8 cellular contexts compared by ENCODE assay signal in genomic region chr5:148482697-148483462, GRCh38.
DNase-seq lines count a peak whose midpoint lies in the region; ATAC-seq and TF ChIP-seq lines count a peak whose summit lies in the region.

No MANE protein-coding gene starts in this region.

- H3K4me1 Mint-ChIP-seq in nephron progenitor cell = peaks cover 6% of the 10 kb centered on the region

- H3K27me3 Mint-ChIP-seq in nephron progenitor cell (ENCODE audit: low read depth, poor library complexity) = peaks cover 32% of the 10 kb centered on the region

- in situ Hi-C loops in GM13976 (cut with MboI; ENCODE audit: low sequenced_read_pairs, unreplicated experiment) = no loop called here

- no peak overlapping the region for H3K27ac Mint-ChIP-seq in nephron progenitor cell

- no peaks in the 10 kb centered on the region for H3K27me3 ChIP-seq in thyroid gland

- H3K4me3 Mint-ChIP-seq in nephron progenitor cell = no peak overlapping the region

- TF ChIP-seq CTCF in GM13976 (IDR thresholded peaks at IDR 0.05; ENCODE audit: borderline replicate concordance, control extremely low read depth, extremely low read depth, insufficient read depth, missing control alignments) = peak; percentile 84
- TF ChIP-seq CTCF in nephron progenitor cell (IDR thresholded peaks at IDR 0.05) = peak; percentile 55
- peak; percentile 33 to 79 (median 53) for TF ChIP-seq CTCF in thyroid gland (IDR thresholded peaks at IDR 0.05)

- H3K27ac ChIP-seq in thyroid gland = no peak overlapping the region

- no peaks in the 10 kb centered on the region for H3K36me3 ChIP-seq in thyroid gland

- no peak overlapping the region for H3K4me3 ChIP-seq in thyroid gland (replicated peaks in 1 of 3)

- H3K9me3 ChIP-seq in thyroid gland = no peaks in the 10 kb centered on the region

- H3K4me1 ChIP-seq in thyroid gland = no peaks in the 10 kb centered on the region

- intact Hi-C loops in thyroid gland (cut with DNase I) = loop anchor here (5.0 kb wide), 1 partner anchor 41 kb away; no protein-coding TSS in a partner anchor

- H3K36me3 Mint-ChIP-seq in nephron progenitor cell (ENCODE audit: low read depth) = no peaks in the 10 kb centered on the region

- no peak for TF ChIP-seq POLR2A in thyroid gland (IDR thresholded peaks at IDR 0.05)

- DNase-seq in GM13976 (ENCODE audit: low spot score) (peak; percentile 54), NCI-H2171 (lab: John Stamatoyannopoulos, UW) (peak; percentile 4), nephron progenitor cell (peak; percentile 63), thyroid gland (peak; percentile 36 to 59), NCI-H2107 (lab: John Stamatoyannopoulos, UW) (no peak)
- DNase-seq in activated CD8-positive, alpha-beta memory T cell treated with anti-CD3 and anti-CD28 coated beads for 24 hours = peak; percentile 82

- H3K9me3 Mint-ChIP-seq in nephron progenitor cell = no peaks in the 10 kb centered on the region

- ATAC-seq in HG02588 (IDR thresholded peaks at IDR 0.05; ENCODE audit: unreplicated experiment) (peak; percentile 73), esophagus mucosa (peak; percentile 23)

- WGBS in thyroid gland, 2 donors = 35 to 45% methylated on average over 20 to 22 of the region's 22 CpGs
